9 cellular contexts compared by ENCODE assay signal in the genomic region with DNA sequence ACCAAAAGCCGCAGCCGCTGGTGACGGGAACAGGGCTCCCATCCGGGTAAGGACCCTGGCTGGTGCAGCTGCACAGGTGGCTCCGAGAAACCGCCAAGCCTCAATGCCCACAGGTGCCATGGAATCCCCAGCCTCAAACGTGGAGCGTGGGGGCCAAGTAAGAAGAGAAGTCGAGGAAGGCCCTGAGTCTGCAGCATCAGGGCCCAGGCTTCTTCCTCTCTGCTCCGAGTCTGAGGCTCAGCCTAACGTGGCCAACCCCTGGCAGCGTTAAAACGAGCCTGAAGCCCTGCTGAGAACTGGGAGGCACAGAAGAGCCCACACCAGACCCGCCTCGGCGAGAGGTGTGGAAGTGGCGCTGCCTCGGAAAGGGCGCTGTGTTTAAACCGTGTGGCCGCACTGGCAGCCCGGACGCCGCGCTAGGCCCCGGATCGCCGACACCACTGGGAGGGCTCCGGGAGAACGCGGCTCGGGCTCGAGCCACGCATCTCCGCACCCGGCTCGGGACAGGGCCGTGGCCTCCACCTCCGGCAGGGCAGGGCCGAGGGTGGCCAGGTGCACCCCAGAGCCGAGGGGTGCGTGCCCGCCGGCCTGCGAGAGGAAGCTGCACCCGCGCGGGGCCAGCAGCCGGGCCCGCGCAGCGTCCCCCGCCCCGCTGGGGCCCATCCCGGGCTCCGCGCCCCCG. TPM values are rescaled to one million over a fixed set of nuclear protein-coding genes. Genes with fewer than 3 reads are reported as not detected.
DNase-seq lines count a peak whose midpoint lies in the region; ATAC-seq and TF ChIP-seq lines count a peak whose summit lies in the region.
"Had no signal": no experiment of that assay in that cellular context is flagged by ENCODE, and none has a peak within 500 bp of the region (broad histone marks: within the 10 kb centered on the region; RNA-seq: fewer than 3 reads in every experiment).

No MANE protein-coding gene starts in this region.

- H3K4me3 Mint-ChIP-seq in naive B cell, result peak overlapping the region; percentile 75 to 92 (median 88)

- POLR2A ChIA-PET in HEK293 (lab: Yijun Ruan, JAX), result interaction anchor here (0.7 to 4.2 kb wide), 5 partner anchors 10 to 130 kb away, joined by 3 to 24 read pairs (median 14); partner anchors contain the start of genes ARRDC1, DPH7 and EHMT1

- H3K27ac Mint-ChIP-seq in naive B cell, result peak overlapping the region in 2 of 6 donors; percentile 57 to 82

- H3K27me3 ChIP-seq in OCI-LY3 (ENCODE audit: low read depth, low read length), result no peaks in the 10 kb centered on the region
- H3K27me3 ChIP-seq in effector memory CD4-positive, alpha-beta T cell (replicated peaks; ENCODE audit: control insufficient read depth, insufficient read depth, low read length, poor library complexity, severe bottlenecking), result no peaks in the 10 kb centered on the region

- ATAC-seq in naive B cell (ENCODE audit: low read depth in 2 of 2), result no peak

- TF ChIP-seq CTCF in HEK293 (tag by site-specific recombination; IDR thresholded peaks at IDR 0.05) (no peak), OCI-LY3 (IDR thresholded peaks at IDR 0.05; ENCODE audit: low read depth, low read length) (no peak)

- H3K9me3 ChIP-seq in HEK293 (ENCODE audit: control insufficient read depth, insufficient read depth, low read depth, low read length) (no peaks in the 10 kb centered on the region), OCI-LY3 (ENCODE audit: insufficient read depth, low read length) (no peaks in the 10 kb centered on the region)
- no peaks in the 10 kb centered on the region for H3K9me3 ChIP-seq in effector memory CD4-positive, alpha-beta T cell (ENCODE audit: control insufficient read depth, low read length)

- H3K27ac ChIP-seq in HEK293 (ENCODE audit: extremely low read depth, low read depth, low read length) (peak overlapping the region; percentile 75; the same call in 1 of the 2 replicates), OCI-LY3 (ENCODE audit: low read length) (no peak overlapping the region)
- H3K27ac ChIP-seq in effector memory CD4-positive, alpha-beta T cell (ENCODE audit: insufficient read depth, low read length, poor library complexity, severe bottlenecking), result no peak overlapping the region

- peaks cover 25% of the 10 kb centered on the region for H3K79me2 ChIP-seq in OCI-LY3 (ENCODE audit: low read length)

- DNase-seq in DMS53 (lab: John Stamatoyannopoulos, UW), result peak; percentile 52
- no peak for DNase-seq in DMS53 treated with DMSO at 0.1 percent for 48 hours (lab: John Stamatoyannopoulos, UW; ENCODE audit: unreplicated experiment)
- no peak for DNase-seq in effector memory CD4-positive, alpha-beta T cell
- DNase-seq in naive B cell, result no peak
- DNase-seq in cerebellar nuclear complex (lab: John Stamatoyannopoulos, UW), result no peak
- no peak for DNase-seq in NCI-H510A treated with DMSO at 0.1 percent for 48 hours (lab: John Stamatoyannopoulos, UW)

- H3K36me3 Mint-ChIP-seq in naive B cell, result peaks cover 6 to 8% of the 10 kb centered on the region in 2 donors

- CTCF ChIA-PET in HEK293 (lab: Yijun Ruan, JAX), result interaction anchor here (0.6 to 2.6 kb wide), 5 partner anchors 7 to 55 kb away, joined by 3 to 24 read pairs (median 3); partner anchors contain the start of gene DPH7

- H3K4me2 ChIP-seq in OCI-LY3 (ENCODE audit: low read length), result peak overlapping the region; percentile 95

- H3K9ac ChIP-seq in OCI-LY3 (ENCODE audit: low read length), result peak overlapping the region; percentile 77

- H3K9me3 Mint-ChIP-seq in naive B cell, result no peaks in the 10 kb centered on the region
- H3K9me3 Mint-ChIP-seq: activated naive CD4-positive, alpha-beta T cell treated with anti-CD3 and anti-CD28 coated beads, Interleukin-2, amount 50 U/mL, for 72 hours had no signal

- peak overlapping the region; percentile 69 for H3K4me3 ChIP-seq in HEK293 (ENCODE audit: low read depth, low read length)
- peak overlapping the region; percentile 88 for H3K4me3 ChIP-seq in OCI-LY3 (ENCODE audit: low read length)
- peak overlapping the region; percentile 51 for H3K4me3 ChIP-seq in effector memory CD4-positive, alpha-beta T cell (ENCODE audit: insufficient read depth, low read depth, low read length, poor library complexity, severe bottlenecking)

- H3K4me1 ChIP-seq in HEK293 (ENCODE audit: control insufficient read depth, insufficient read depth, low read length), result peaks cover 2% of the 10 kb centered on the region; the same call in 1 of the 2 replicates
- peaks cover 8% of the 10 kb centered on the region for H3K4me1 ChIP-seq in OCI-LY3 (ENCODE audit: low read length)
- peaks cover 12% of the 10 kb centered on the region for H3K4me1 ChIP-seq in effector memory CD4-positive, alpha-beta T cell (ENCODE audit: control insufficient read depth, insufficient read depth, low read length, poor library complexity, severe bottlenecking)

- H2AFZ ChIP-seq in OCI-LY3 (ENCODE audit: low read depth, low read length), result no peak overlapping the region

- peaks cover 12% of the 10 kb centered on the region for H4K20me1 ChIP-seq in OCI-LY3 (ENCODE audit: insufficient read depth, low read length)

- no peaks in the 10 kb centered on the region for H3K27me3 Mint-ChIP-seq in naive B cell

- H3K36me3 ChIP-seq in HEK293 (ENCODE audit: control insufficient read depth in 2 of 2, insufficient read depth in 1 of 2, low read length in 2 of 2) (peaks cover 11 to 48% of the 10 kb centered on the region in 2 experiments; a peak in 2 of 3 replicates), OCI-LY3 (replicated peaks; ENCODE audit: low read depth, low read length) (peaks cover 27% of the 10 kb centered on the region)
- peaks cover 24% of the 10 kb centered on the region for H3K36me3 ChIP-seq in effector memory CD4-positive, alpha-beta T cell (ENCODE audit: control insufficient read depth, insufficient read depth, low read length)

- H3K4me1 Mint-ChIP-seq in naive B cell, result peaks cover 12 to 27% (median 14%) of the 10 kb centered on the region in 3 donors

TF ChIP-seq in HEK293, 187 proteins besides CTCF, POLR2A, EP300 and RAD21 (continues in another document):
- TF ChIP-seq ZNF140 (tag by site-specific recombination; IDR thresholded peaks at IDR 0.05) (no peak), ZNF660 (tag by site-specific recombination; IDR thresholded peaks at IDR 0.05) (peak; percentile 21; the same call in 1 of the 2 replicates), SP2 (tag by site-specific recombination; IDR thresholded peaks at IDR 0.05) (peak; percentile 31), SCRT2 (tag by site-specific recombination; IDR thresholded peaks at IDR 0.05) (peak; percentile 75), ZNF560 (tag by site-specific recombination; IDR thresholded peaks at IDR 0.05; ENCODE audit: borderline replicate concordance) (no peak), SCRT1 (tag by site-specific recombination; IDR thresholded peaks at IDR 0.05; ENCODE audit: borderline replicate concordance) (peak; percentile 66; the same call in 1 of the 2 replicates), ZNF610 (tag by site-specific recombination; IDR thresholded peaks at IDR 0.05; ENCODE audit: borderline replicate concordance) (no peak), ZNF26 (tag by site-specific recombination; IDR thresholded peaks at IDR 0.05) (no peak), PBX3 (CRISPR knock-in tag; IDR thresholded peaks at IDR 0.05) (0 out of 2 replicates have a peak, but pooled peaks have one; percentile 31), ZSCAN23 (tag by site-specific recombination; IDR thresholded peaks at IDR 0.05) (no peak), OSR2 (tag by site-specific recombination; IDR thresholded peaks at IDR 0.05) (no peak), KLF7 (tag by site-specific recombination; IDR thresholded peaks at IDR 0.05; ENCODE audit: borderline replicate concordance) (no peak), SETDB1 (IDR thresholded peaks at IDR 0.05; ENCODE audit: insufficient read length, low read length) (no peak), ZBTB17 (tag by site-specific recombination; IDR thresholded peaks at IDR 0.05) (peak; percentile 35; the same call in 1 of the 2 replicates), ZBTB26 (tag by site-specific recombination; optimal IDR thresholded peaks at IDR 0.05) (peak; percentile 84)

RNA-seq across cellular contexts. Expression of gene ZMYND19, which starts 0.7 kb away (rescaled TPM):
- 10 to 100 TPM in 1 of 6 donors, 1 to 10 TPM in 5; 4.2 to 13.3 (median 7.2) TPM for polyA plus RNA-seq in naive B cell (ENCODE audit: low read depth in 6 of 6)

RNA-seq across cellular contexts. Expression of gene DPH7, which starts 10.9 kb away (rescaled TPM):
- 10 to 100 TPM; 19.1 to 53.9 (median 32.6) TPM for polyA plus RNA-seq in naive B cell (ENCODE audit: low read depth in 6 of 6)

RNA-seq across cellular contexts. Expression of gene ARRDC1, which starts 15.9 kb away (rescaled TPM):
- polyA plus RNA-seq in naive B cell (ENCODE audit: low read depth in 6 of 6), result 10 to 100 TPM; 30.3 to 65.5 (median 40.0) TPM

RNA-seq across cellular contexts. Expression of gene EHMT1, which starts 29.2 kb away (rescaled TPM):
- polyA plus RNA-seq in naive B cell (ENCODE audit: low read depth in 6 of 6), result 10 to 100 TPM in 5 of 6 donors, 1 to 10 TPM in 1; 6.7 to 45.0 (median 31.5) TPM

RNA-seq across cellular contexts. Expression of gene MRPL41, which starts 37.9 kb away (rescaled TPM):
- 10 to 100 TPM; 13.7 to 21.6 (median 19.9) TPM for polyA plus RNA-seq in naive B cell (ENCODE audit: low read depth in 6 of 6)
